Comparison of ENCODE assay signal across 1 cellular context in the genomic region with DNA sequence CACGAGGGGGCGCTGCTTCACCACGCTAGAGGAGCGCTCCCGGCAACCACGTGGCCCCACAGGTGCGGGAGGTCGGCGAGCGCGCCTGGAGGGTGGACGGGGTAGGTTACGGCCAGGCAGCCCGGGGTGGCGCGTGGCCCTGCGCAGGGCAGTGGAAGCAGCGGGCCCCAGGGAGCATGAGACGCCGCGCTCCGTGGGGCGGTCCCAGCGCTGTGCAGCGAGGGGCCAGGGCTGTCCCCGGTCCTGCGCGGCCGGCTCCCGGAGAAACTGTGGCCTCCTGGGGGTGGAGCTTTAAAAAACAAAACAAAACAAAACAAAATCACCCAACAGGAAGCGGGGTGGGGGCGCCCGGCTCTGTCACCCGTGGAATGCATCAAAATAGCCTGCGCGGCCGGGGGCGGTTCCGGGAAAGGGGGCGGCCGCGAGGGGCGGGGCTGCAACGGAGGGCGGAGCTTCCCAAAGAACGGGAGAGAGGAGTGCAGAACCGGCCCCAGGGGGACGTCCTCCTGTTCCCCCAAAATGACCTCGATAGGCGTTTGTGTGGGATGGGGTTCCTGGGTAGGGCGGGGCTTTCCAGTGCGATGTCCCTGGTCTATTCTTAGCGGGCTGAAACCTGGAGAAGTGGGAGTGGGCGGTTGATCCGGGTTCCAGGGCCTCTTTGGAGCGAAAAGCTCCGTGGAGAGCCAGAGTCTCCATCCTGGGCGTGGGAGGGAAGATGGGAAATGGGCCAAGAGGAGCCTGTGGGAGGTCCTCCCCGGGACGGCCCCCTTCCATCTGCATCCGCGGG.
A peak's percentile ranks its signal among the peaks of the same experiment; 100 is the strongest.
TF ChIP-seq lines count a peak whose summit lies in the region.

No MANE protein-coding gene starts in this region.

TF ChIP-seq in endothelial cell of umbilical vein, 7 proteins besides CTCF, POLR2A, EP300 and RAD21 (continued from another document):
- TF ChIP-seq FOS (IDR thresholded peaks at IDR 0.05; ENCODE audit: borderline replicate concordance, insufficient read depth, low read length) (no peak), EZH2 (IDR thresholded peaks at IDR 0.05; ENCODE audit: borderline replicate concordance, low read depth, low read length, severe bottlenecking) (no peak), MYC (IDR thresholded peaks at IDR 0.05; ENCODE audit: low read depth, low read length) (peak; percentile 87), POLR2AphosphoS5 (IDR thresholded peaks at IDR 0.05; ENCODE audit: insufficient read depth, low read depth, low read length) (no peak), JUN (IDR thresholded peaks at IDR 0.05; ENCODE audit: borderline replicate concordance, insufficient read depth, insufficient read length, low read depth) (no peak)
- TF ChIP-seq, protein P1, sequence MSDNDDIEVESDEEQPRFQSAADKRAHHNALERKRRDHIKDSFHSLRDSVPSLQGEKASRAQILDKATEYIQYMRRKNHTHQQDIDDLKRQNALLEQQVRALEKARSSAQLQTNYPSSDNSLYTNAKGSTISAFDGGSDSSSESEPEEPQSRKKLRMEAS (IDR thresholded peaks at IDR 0.05; ENCODE audit: insufficient read depth, insufficient read length) = peak; percentile 99
